8 cellular contexts compared by ENCODE assay signal in genomic region chr16:79089735-79090284, GRCh38.
A peak's percentile ranks its signal among the peaks of the same experiment; 100 is the strongest.
DNase-seq lines count a peak whose midpoint lies in the region; ATAC-seq and TF ChIP-seq lines count a peak whose summit lies in the region.

No MANE protein-coding gene starts in this region.

- no peak overlapping the region for H3K4me3 ChIP-seq in fibroblast of mammary gland (ENCODE audit: control insufficient read depth, low read depth, low read length)

- TF ChIP-seq CTCF in fibroblast of mammary gland (conservative IDR thresholded peaks at IDR 0.05; ENCODE audit: control insufficient read depth, insufficient read depth, low read depth, low read length), result no peak

- DNase-seq in T-helper 2 cell (peak in 3 of 5 experiments; percentile 26 to 92 (median 51)), fibroblast of mammary gland (ENCODE audit: low read depth) (peak; percentile 15), NCI-H2081 (lab: John Stamatoyannopoulos, UW) (no peak), DMS153 (lab: John Stamatoyannopoulos, UW) (no peak), NCI-H748 treated with DMSO at 0.1 percent for 48 hours (lab: John Stamatoyannopoulos, UW) (no peak)
- peak; percentile 42 to 64 for DNase-seq in stimulated activated CD8-positive, alpha-beta memory T cell treated with anti-CD3 and anti-CD28 coated beads, Interleukin-7, amount 100 ng/mL, for 4 hours (ENCODE audit: low read depth in 2 of 2)

- ATAC-seq in GM21717 (IDR thresholded peaks at IDR 0.05; ENCODE audit: unreplicated experiment) (peak; percentile 61), HG02852 (IDR thresholded peaks at IDR 0.05; ENCODE audit: unreplicated experiment) (no peak)

Comparison
In these comparisons a context has a peak if more than half of its experiments do, and no peak if none do; other contexts are left out.
1. DNase-seq: peak in T-helper 2 cell (3 of 5), fibroblast of mammary gland (single experiment) and stimulated activated CD8-positive, alpha-beta memory T cell treated with anti-CD3 and anti-CD28 coated beads, Interleukin-7, amount 100 ng/mL, for 4 hours (2 of 2); none in NCI-H2081 (0 of 2), DMS153 (single experiment) and NCI-H748 treated with DMSO at 0.1 percent for 48 hours (single experiment).